1 cellular context compared by ENCODE assay signal in the genomic region with DNA sequence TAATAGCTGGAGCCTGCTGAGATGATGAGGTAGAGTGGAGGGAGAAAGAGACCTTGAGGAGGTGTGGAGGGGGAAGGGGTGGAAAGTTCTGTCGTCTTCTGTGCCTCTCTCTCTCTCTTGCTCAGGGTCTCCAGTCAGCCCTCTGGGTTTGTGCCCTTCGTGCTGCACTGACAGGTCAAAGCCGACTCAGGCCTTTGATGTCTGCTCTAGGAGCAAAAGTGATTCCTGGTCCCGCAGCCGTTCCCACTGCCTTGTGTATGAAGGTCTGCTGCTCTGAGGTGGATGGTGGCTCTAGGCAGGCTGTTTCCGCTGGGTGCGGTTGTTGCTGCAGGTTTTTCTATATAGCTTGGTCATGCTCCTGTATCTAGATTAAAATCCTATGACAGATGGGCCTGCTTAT.
TF ChIP-seq lines count a peak whose summit lies in the region.

No MANE protein-coding gene starts in this region.

TF ChIP-seq in HepG2, 621 proteins besides CTCF, POLR2A, EP300 and RAD21 (continued from another document and continues in another):
- TF ChIP-seq ZSCAN9 (CRISPR knock-in tag; IDR thresholded peaks at IDR 0.05; ENCODE audit: borderline replicate concordance) (no peak), ZNF549 (CRISPR knock-in tag; IDR thresholded peaks at IDR 0.05) (no peak), WIZ (CRISPR knock-in tag; IDR thresholded peaks at IDR 0.05) (no peak), LBX2 (CRISPR knock-in tag; IDR thresholded peaks at IDR 0.05; ENCODE audit: borderline replicate concordance) (no peak), FOSL2 (CRISPR knock-in tag; IDR thresholded peaks at IDR 0.05) (peak; percentile 17; the same call in 1 of the 2 replicates), HDAC2 (CRISPR knock-in tag; IDR thresholded peaks at IDR 0.05) (peak; percentile 48; the same call in 1 of the 2 replicates), ZNF564 (CRISPR knock-in tag; IDR thresholded peaks at IDR 0.05) (no peak), ZC3H13 (CRISPR knock-in tag; IDR thresholded peaks at IDR 0.05) (no peak), ZNF607 (CRISPR knock-in tag; IDR thresholded peaks at IDR 0.05; ENCODE audit: borderline replicate concordance) (no peak), CEBPB (IDR thresholded peaks at IDR 0.05; ENCODE audit: borderline replicate concordance, low read depth, low read length) (no peak), NFIC (IDR thresholded peaks at IDR 0.05; ENCODE audit: low read length) (0 out of 2 replicates have a peak, but pooled peaks have one; percentile 20), ZBTB1 (CRISPR knock-in tag; IDR thresholded peaks at IDR 0.05; ENCODE audit: borderline replicate concordance) (no peak), ZNF788 (CRISPR knock-in tag; IDR thresholded peaks at IDR 0.05; ENCODE audit: borderline replicate concordance) (no peak), HOXA3 (CRISPR knock-in tag; IDR thresholded peaks at IDR 0.05) (peak; percentile 35; the same call in 1 of the 2 replicates), ZNF292 (CRISPR knock-in tag; IDR thresholded peaks at IDR 0.05; ENCODE audit: borderline replicate concordance, low read depth) (peak; percentile 90; the same call in 1 of the 2 replicates), HOXA5 (CRISPR knock-in tag; IDR thresholded peaks at IDR 0.05) (no peak), ZNF616 (CRISPR knock-in tag; IDR thresholded peaks at IDR 0.05; ENCODE audit: low read depth) (no peak), ZNF44 (CRISPR knock-in tag; IDR thresholded peaks at IDR 0.05) (no peak), ZHX2 (IDR thresholded peaks at IDR 0.05; ENCODE audit: low read depth) (no peak), ZHX2 (CRISPR knock-in tag; IDR thresholded peaks at IDR 0.05; ENCODE audit: borderline replicate concordance) (no peak), ZBTB14 (CRISPR knock-in tag; IDR thresholded peaks at IDR 0.05) (no peak), SRSF4 (IDR thresholded peaks at IDR 0.05; ENCODE audit: low read depth, low read length, poor library complexity, severe bottlenecking) (no peak), EEA1 (CRISPR knock-in tag; IDR thresholded peaks at IDR 0.05; ENCODE audit: borderline replicate concordance) (no peak), ZNF180 (CRISPR knock-in tag; IDR thresholded peaks at IDR 0.05; ENCODE audit: borderline replicate concordance, low read depth) (no peak), RXRB (CRISPR knock-in tag; IDR thresholded peaks at IDR 0.05; ENCODE audit: borderline replicate concordance) (peak; percentile 38; the same call in 1 of the 2 replicates), ZNF768 (CRISPR knock-in tag; IDR thresholded peaks at IDR 0.05) (no peak), JDP2 (CRISPR knock-in tag; IDR thresholded peaks at IDR 0.05; ENCODE audit: borderline replicate concordance) (no peak), HBP1 (CRISPR knock-in tag; IDR thresholded peaks at IDR 0.05; ENCODE audit: low read depth) (no peak), RARA (CRISPR knock-in tag; IDR thresholded peaks at IDR 0.05) (peak; percentile 61), AKAP8 (CRISPR knock-in tag; IDR thresholded peaks at IDR 0.05) (no peak), MTA1 (CRISPR knock-in tag; IDR thresholded peaks at IDR 0.05; ENCODE audit: borderline replicate concordance) (0 out of 2 replicates have a peak, but pooled peaks have one; percentile 51)
- TF ChIP-seq, protein P1, sequence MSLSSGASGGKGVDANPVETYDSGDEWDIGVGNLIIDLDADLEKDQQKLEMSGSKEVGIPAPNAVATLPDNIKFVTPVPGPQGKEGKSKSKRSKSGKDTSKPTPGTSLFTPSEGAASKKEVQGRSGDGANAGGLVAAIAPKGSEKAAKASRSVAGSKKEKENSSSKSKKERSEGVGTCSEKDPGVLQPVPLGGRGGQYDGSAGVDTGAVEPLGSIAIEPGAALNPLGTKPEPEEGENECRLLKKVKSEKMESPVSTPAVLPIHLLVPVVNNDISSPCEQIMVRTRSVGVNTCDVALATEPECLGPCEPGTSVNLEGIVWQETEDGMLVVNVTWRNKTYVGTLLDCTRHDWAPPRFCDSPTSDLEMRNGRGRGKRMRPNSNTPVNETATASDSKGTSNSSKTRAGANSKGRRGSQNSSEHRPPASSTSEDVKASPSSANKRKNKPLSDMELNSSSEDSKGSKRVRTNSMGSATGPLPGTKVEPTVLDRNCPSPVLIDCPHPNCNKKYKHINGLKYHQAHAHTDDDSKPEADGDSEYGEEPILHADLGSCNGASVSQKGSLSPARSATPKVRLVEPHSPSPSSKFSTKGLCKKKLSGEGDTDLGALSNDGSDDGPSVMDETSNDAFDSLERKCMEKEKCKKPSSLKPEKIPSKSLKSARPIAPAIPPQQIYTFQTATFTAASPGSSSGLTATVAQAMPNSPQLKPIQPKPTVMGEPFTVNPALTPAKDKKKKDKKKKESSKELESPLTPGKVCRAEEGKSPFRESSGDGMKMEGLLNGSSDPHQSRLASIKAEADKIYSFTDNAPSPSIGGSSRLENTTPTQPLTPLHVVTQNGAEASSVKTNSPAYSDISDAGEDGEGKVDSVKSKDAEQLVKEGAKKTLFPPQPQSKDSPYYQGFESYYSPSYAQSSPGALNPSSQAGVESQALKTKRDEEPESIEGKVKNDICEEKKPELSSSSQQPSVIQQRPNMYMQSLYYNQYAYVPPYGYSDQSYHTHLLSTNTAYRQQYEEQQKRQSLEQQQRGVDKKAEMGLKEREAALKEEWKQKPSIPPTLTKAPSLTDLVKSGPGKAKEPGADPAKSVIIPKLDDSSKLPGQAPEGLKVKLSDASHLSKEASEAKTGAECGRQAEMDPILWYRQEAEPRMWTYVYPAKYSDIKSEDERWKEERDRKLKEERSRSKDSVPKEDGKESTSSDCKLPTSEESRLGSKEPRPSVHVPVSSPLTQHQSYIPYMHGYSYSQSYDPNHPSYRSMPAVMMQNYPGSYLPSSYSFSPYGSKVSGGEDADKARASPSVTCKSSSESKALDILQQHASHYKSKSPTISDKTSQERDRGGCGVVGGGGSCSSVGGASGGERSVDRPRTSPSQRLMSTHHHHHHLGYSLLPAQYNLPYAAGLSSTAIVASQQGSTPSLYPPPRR (CRISPR knock-in tag; IDR thresholded peaks at IDR 0.05; ENCODE audit: borderline replicate concordance): peak; percentile 21; the same call in 1 of the 2 replicates
- TF ChIP-seq, protein P2, sequence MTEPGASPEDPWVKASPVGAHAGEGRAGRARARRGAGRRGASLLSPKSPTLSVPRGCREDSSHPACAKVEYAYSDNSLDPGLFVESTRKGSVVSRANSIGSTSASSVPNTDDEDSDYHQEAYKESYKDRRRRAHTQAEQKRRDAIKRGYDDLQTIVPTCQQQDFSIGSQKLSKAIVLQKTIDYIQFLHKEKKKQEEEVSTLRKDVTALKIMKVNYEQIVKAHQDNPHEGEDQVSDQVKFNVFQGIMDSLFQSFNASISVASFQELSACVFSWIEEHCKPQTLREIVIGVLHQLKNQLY (CRISPR knock-in tag; IDR thresholded peaks at IDR 0.05): no peak
- TF ChIP-seq, protein P3, sequence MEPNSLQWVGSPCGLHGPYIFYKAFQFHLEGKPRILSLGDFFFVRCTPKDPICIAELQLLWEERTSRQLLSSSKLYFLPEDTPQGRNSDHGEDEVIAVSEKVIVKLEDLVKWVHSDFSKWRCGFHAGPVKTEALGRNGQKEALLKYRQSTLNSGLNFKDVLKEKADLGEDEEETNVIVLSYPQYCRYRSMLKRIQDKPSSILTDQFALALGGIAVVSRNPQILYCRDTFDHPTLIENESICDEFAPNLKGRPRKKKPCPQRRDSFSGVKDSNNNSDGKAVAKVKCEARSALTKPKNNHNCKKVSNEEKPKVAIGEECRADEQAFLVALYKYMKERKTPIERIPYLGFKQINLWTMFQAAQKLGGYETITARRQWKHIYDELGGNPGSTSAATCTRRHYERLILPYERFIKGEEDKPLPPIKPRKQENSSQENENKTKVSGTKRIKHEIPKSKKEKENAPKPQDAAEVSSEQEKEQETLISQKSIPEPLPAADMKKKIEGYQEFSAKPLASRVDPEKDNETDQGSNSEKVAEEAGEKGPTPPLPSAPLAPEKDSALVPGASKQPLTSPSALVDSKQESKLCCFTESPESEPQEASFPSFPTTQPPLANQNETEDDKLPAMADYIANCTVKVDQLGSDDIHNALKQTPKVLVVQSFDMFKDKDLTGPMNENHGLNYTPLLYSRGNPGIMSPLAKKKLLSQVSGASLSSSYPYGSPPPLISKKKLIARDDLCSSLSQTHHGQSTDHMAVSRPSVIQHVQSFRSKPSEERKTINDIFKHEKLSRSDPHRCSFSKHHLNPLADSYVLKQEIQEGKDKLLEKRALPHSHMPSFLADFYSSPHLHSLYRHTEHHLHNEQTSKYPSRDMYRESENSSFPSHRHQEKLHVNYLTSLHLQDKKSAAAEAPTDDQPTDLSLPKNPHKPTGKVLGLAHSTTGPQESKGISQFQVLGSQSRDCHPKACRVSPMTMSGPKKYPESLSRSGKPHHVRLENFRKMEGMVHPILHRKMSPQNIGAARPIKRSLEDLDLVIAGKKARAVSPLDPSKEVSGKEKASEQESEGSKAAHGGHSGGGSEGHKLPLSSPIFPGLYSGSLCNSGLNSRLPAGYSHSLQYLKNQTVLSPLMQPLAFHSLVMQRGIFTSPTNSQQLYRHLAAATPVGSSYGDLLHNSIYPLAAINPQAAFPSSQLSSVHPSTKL (CRISPR knock-in tag; IDR thresholded peaks at IDR 0.05): 0 out of 2 replicates have a peak, but pooled peaks have one; percentile 22
- TF ChIP-seq, protein P4, sequence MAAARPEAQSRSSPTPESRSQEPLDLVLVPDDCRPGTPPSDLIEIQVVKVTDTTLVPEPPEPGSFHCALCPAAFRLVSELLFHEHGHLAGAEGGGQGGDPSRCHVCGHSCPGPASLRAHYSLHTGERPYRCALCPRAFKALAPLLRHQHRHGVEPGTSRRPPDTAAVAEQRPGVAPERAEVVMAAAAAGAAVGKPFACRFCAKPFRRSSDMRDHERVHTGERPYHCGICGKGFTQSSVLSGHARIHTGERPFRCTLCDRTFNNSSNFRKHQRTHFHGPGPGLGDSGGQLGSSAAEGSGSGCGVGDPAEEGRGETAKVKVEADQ (CRISPR knock-in tag; IDR thresholded peaks at IDR 0.05; ENCODE audit: borderline replicate concordance): no peak
- TF ChIP-seq, protein P5, sequence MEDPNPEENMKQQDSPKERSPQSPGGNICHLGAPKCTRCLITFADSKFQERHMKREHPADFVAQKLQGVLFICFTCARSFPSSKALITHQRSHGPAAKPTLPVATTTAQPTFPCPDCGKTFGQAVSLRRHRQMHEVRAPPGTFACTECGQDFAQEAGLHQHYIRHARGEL (CRISPR knock-in tag; IDR thresholded peaks at IDR 0.05): no peak
- TF ChIP-seq, protein P6, sequence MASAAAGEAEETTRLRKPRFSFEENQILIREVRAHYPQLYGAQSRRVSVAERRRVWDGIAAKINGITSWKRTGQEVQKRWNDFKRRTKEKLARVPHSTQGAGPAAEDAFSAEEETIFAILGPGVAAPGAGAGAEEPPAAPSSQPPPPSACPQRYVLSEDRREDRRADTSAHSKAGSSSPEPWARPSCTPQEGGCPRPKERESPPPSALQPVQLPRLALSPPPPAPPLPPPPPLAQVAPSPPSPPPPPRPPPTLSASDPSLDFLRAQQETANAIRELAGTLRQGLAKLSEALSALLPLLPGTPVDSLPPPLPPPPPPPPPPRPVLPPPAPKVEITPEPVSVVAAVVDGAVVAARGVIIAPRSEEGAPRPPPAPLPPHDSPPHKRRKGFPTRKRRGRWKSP (CRISPR knock-in tag; IDR thresholded peaks at IDR 0.05): no peak
